In genomic region chr20:38373898-38374297, GRCh38 we compare ENCODE assay signal across 23 cellular contexts. TPM values are rescaled to one million over a fixed set of nuclear protein-coding genes. Genes with fewer than 3 reads are reported as not detected.
DNase-seq lines count a peak whose midpoint lies in the region; ATAC-seq and TF ChIP-seq lines count a peak whose summit lies in the region.
"Had no signal": no experiment of that assay in that cellular context is flagged by ENCODE, and none has a peak within 500 bp of the region (broad histone marks: within the 10 kb centered on the region; RNA-seq: fewer than 3 reads in every experiment).

No MANE protein-coding gene starts in this region.

- H3K36me3 ChIP-seq in left ventricle myocardium inferior (no peaks in the 10 kb centered on the region), neuronal stem cell (replicated peaks in 1 of 2; ENCODE audit: control insufficient read depth in 2 of 2, insufficient read depth in 2 of 2, low read length in 2 of 2) (no peaks in the 10 kb centered on the region), aorta (ENCODE audit: control insufficient read depth in 1 of 2, insufficient read depth in 2 of 2, low read length in 1 of 2) (no peaks in the 10 kb centered on the region)
- H3K36me3 ChIP-seq: BE2C; BLaER1 treated with 17β-estradiol and CSF1 and Interleukin-3, amounts not matched to agents 10 nM and 100 nM had no signal

- no peak overlapping the region for H2AFZ ChIP-seq in neuronal stem cell (ENCODE audit: low read length)

- DNase-seq in right cardiac atrium, result no peak
- no peak for DNase-seq in left ventricle myocardium inferior
- peak; percentile 67 for DNase-seq in coronary artery (ENCODE audit: low spot score)
- DNase-seq in neuronal stem cell (ENCODE audit: low spot score), result no peak
- no peak for DNase-seq in aorta
- no peak for DNase-seq in KBM-7
- no peak for DNase-seq in activated CD8-positive, alpha-beta T cell treated with anti-CD3 and anti-CD28 coated beads for 36 hours
- DNase-seq: BE2C; CD4-positive, alpha-beta T cell; CD8-positive, alpha-beta memory T cell; DMS 273 treated with DMSO at 0.1 percent for 48 hours; DMS79; EL; GDM1; H9 had no signal

- TF ChIP-seq CTCF in left ventricle myocardium inferior (IDR thresholded peaks at IDR 0.05; ENCODE audit: borderline replicate concordance), result no peak
- TF ChIP-seq CTCF in coronary artery (IDR thresholded peaks at IDR 0.05), result no peak
- no peak for TF ChIP-seq CTCF in activated CD8-positive, alpha-beta T cell treated with anti-CD3 and anti-CD28 coated beads for 36 hours (IDR thresholded peaks at IDR 0.05)

- H3K27me3 Mint-ChIP-seq in activated CD8-positive, alpha-beta T cell treated with anti-CD3 and anti-CD28 coated beads for 36 hours, result no peaks in the 10 kb centered on the region

- no peaks in the 10 kb centered on the region for H3K9me3 ChIP-seq in right cardiac atrium (ENCODE audit: control insufficient read depth, low read length)
- no peaks in the 10 kb centered on the region for H3K9me3 ChIP-seq in left ventricle myocardium inferior (replicated peaks)
- H3K9me3 ChIP-seq in neuronal stem cell (replicated peaks in 1 of 2; ENCODE audit: control insufficient read depth in 2 of 2, insufficient read depth in 1 of 2, low read depth in 1 of 2, low read length in 2 of 2), result peaks cover 0 to 2% of the 10 kb centered on the region in 2 donors
- H3K9me3 ChIP-seq in aorta (ENCODE audit: control insufficient read depth, low read length), result no peaks in the 10 kb centered on the region
- H3K9me3 ChIP-seq: BE2C had no signal

- no peak overlapping the region for H2BK12ac ChIP-seq in neuronal stem cell (ENCODE audit: low read length)

- H3K18ac ChIP-seq in neuronal stem cell (ENCODE audit: low read length), result peak overlapping the region; percentile 59

- no peak overlapping the region for H3K4me3 Mint-ChIP-seq in activated CD8-positive, alpha-beta T cell treated with anti-CD3 and anti-CD28 coated beads for 36 hours
- H3K4me3 Mint-ChIP-seq: CD14-positive monocyte; CD4-positive, alpha-beta T cell; CD8-positive, alpha-beta memory T cell; GM23338; H9 had no signal

- no peak overlapping the region for H2BK5ac ChIP-seq in neuronal stem cell (ENCODE audit: low read length)

- intact Hi-C loops in right cardiac atrium (cut with DNase I) (no loop called here), left ventricle myocardium inferior (cut with micrococcal nuclease) (no loop called here), aorta (cut with DNase I) (no loop called here)
- intact Hi-C loops in activated CD8-positive, alpha-beta T cell treated with anti-CD3 and anti-CD28 coated beads for 36 hours (cut with micrococcal nuclease), result no loop called here

- no peaks in the 10 kb centered on the region for H3K27me3 ChIP-seq in right cardiac atrium (ENCODE audit: control insufficient read depth, insufficient read depth)
- H3K27me3 ChIP-seq in left ventricle myocardium inferior (ENCODE audit: low read depth), result peaks cover 6% of the 10 kb centered on the region
- H3K27me3 ChIP-seq in neuronal stem cell (ENCODE audit: control insufficient read depth in 3 of 3, insufficient read depth in 3 of 3, low read depth in 1 of 3, low read length in 3 of 3), result peaks cover 0 to 11% (median 0%) of the 10 kb centered on the region in 3 experiments
- no peaks in the 10 kb centered on the region for H3K27me3 ChIP-seq in aorta (ENCODE audit: control insufficient read depth in 1 of 2, insufficient read depth in 2 of 2, low read length in 1 of 2)
- H3K27me3 ChIP-seq: BE2C; BLaER1 treated with 17β-estradiol and CSF1 and Interleukin-3, amounts not matched to agents 10 nM and 100 nM had no signal

- no peak overlapping the region for H3K14ac ChIP-seq in neuronal stem cell (ENCODE audit: low read length)

- H3K4me2 ChIP-seq in neuronal stem cell (ENCODE audit: insufficient read depth, low read length, poor library complexity, severe bottlenecking), result no peak overlapping the region
- H3K4me2 ChIP-seq: BLaER1 treated with 17β-estradiol and CSF1 and Interleukin-3, amounts not matched to agents 10 nM and 100 nM; GM23338 had no signal

- H4K8ac ChIP-seq in neuronal stem cell (ENCODE audit: low read depth, low read length), result no peak overlapping the region

- H3K9ac ChIP-seq in neuronal stem cell (ENCODE audit: low read depth, low read length, poor library complexity), result no peak overlapping the region
- H3K9ac ChIP-seq: BLaER1 treated with 17β-estradiol and CSF1 and Interleukin-3, amounts not matched to agents 10 nM and 100 nM had no signal

- H3K79me1 ChIP-seq in neuronal stem cell (ENCODE audit: low read depth, low read length), result no peaks in the 10 kb centered on the region

- H3K27ac Mint-ChIP-seq in activated CD8-positive, alpha-beta T cell treated with anti-CD3 and anti-CD28 coated beads for 36 hours, result no peak overlapping the region
- H3K27ac Mint-ChIP-seq: CD14-positive monocyte; CD4-positive, alpha-beta T cell; CD8-positive, alpha-beta memory T cell; GM23338; H9 had no signal

- H3K36me3 Mint-ChIP-seq in activated CD8-positive, alpha-beta T cell treated with anti-CD3 and anti-CD28 coated beads for 36 hours (ENCODE audit: low read depth), result no peaks in the 10 kb centered on the region
- H3K36me3 Mint-ChIP-seq: CD14-positive monocyte had no signal

- ATAC-seq in right cardiac atrium, result peak; percentile 12 to 55
- ATAC-seq in aorta (ENCODE audit: low FRiP score), result peak; percentile 44
- no peak for ATAC-seq in HG03135 (IDR thresholded peaks at IDR 0.05; ENCODE audit: unreplicated experiment)
- ATAC-seq in activated CD8-positive, alpha-beta T cell treated with anti-CD3 and anti-CD28 coated beads for 36 hours, result no peak
- ATAC-seq: GM12878, GM23338, HCT116 had no signal

- no peak overlapping the region for H3K4ac ChIP-seq in neuronal stem cell (ENCODE audit: low read length)

- 70% methylated on average over 5 of the region's 5 CpGs for WGBS in right cardiac atrium
- WGBS in neuronal stem cell (ENCODE audit: extremely low coverage in 2 of 2, insufficient read length in 2 of 2, insufficient replicate concordance in 1 of 2), 2 donors, result no CpG with 5 or more reads among the region's 5 CpGs
- 79 to 80% methylated on average over 5 of the region's 5 CpGs for WGBS in aorta, 2 donors

- H3K4me1 ChIP-seq in right cardiac atrium (ENCODE audit: control insufficient read depth, insufficient read depth, low read length) (peaks cover 5% of the 10 kb centered on the region), left ventricle myocardium inferior (peaks cover 4% of the 10 kb centered on the region), neuronal stem cell (ENCODE audit: control insufficient read depth in 2 of 2, insufficient read depth in 1 of 2, low read depth in 1 of 2, low read length in 2 of 2) (no peaks in the 10 kb centered on the region), aorta (ENCODE audit: control insufficient read depth in 1 of 2, insufficient read depth in 2 of 2, low read length in 2 of 2) (no peaks in the 10 kb centered on the region)
- H3K4me1 ChIP-seq: BE2C; BLaER1 treated with 17β-estradiol and CSF1 and Interleukin-3, amounts not matched to agents 10 nM and 100 nM had no signal

- H3K23ac ChIP-seq in neuronal stem cell (ENCODE audit: low read depth, low read length, poor library complexity), result no peak overlapping the region

- no peaks in the 10 kb centered on the region for H3K4me1 Mint-ChIP-seq in activated CD8-positive, alpha-beta T cell treated with anti-CD3 and anti-CD28 coated beads for 36 hours (ENCODE audit: low read depth)

- in situ Hi-C loops in KBM-7 (cut with MboI; ENCODE audit: low pct_unique_long_range_greater_than_20kb, low sequenced_read_pairs), result no loop called here

- CTCF ChIA-PET in activated CD8-positive, alpha-beta T cell treated with anti-CD3 and anti-CD28 coated beads for 36 hours (lab: Charles Lee), result no interaction called here

- H2BK15ac ChIP-seq in neuronal stem cell (ENCODE audit: low read length), result no peak overlapping the region

- H3K9me3 Mint-ChIP-seq in activated CD8-positive, alpha-beta T cell treated with anti-CD3 and anti-CD28 coated beads for 36 hours, result no peaks in the 10 kb centered on the region
- H3K9me3 Mint-ChIP-seq: CD4-positive, alpha-beta T cell; CD8-positive, alpha-beta memory T cell had no signal

- H3K4me3 ChIP-seq in right cardiac atrium (ENCODE audit: low read length) (no peak overlapping the region), left ventricle myocardium inferior (no peak overlapping the region), coronary artery (no peak overlapping the region), neuronal stem cell (ENCODE audit: low read length in 2 of 2) (no peak overlapping the region), aorta (ENCODE audit: low read length in 2 of 2) (no peak overlapping the region)
- H3K4me3 ChIP-seq: BLaER1 treated with 17β-estradiol and CSF1 and Interleukin-3, amounts not matched to agents 10 nM and 100 nM; GM12878; GM23338 had no signal

- H2BK120ac ChIP-seq in neuronal stem cell (ENCODE audit: low read depth, low read length), result no peak overlapping the region

- H3K27ac ChIP-seq in right cardiac atrium (ENCODE audit: low read length), result no peak overlapping the region
- H3K27ac ChIP-seq in left ventricle myocardium inferior (replicated peaks), result no peak overlapping the region
- H3K27ac ChIP-seq in coronary artery, result peak overlapping the region in 1 of 2 donors; percentile 43
- no peak overlapping the region for H3K27ac ChIP-seq in neuronal stem cell (replicated peaks; ENCODE audit: low read length)
- H3K27ac ChIP-seq in aorta (ENCODE audit: low read depth in 1 of 2, low read length in 2 of 2), result no peak overlapping the region
- H3K27ac ChIP-seq: 22Rv1; BLaER1 treated with 17β-estradiol and CSF1 and Interleukin-3, amounts not matched to agents 10 nM and 100 nM had no signal

- POLR2A ChIA-PET in activated CD8-positive, alpha-beta T cell treated with anti-CD3 and anti-CD28 coated beads for 36 hours (lab: Charles Lee), result no interaction called here

- no peak overlapping the region for H4K91ac ChIP-seq in neuronal stem cell (ENCODE audit: low read depth, low read length, poor library complexity)

- H2AK5ac ChIP-seq in neuronal stem cell (ENCODE audit: low read depth, low read length), result no peak overlapping the region

RNA-seq across cellular contexts. Expression of gene LBP, which starts 27.6 kb away (rescaled TPM):
- total RNA-seq in right cardiac atrium (1 to 10 TPM in 3 of 4 donors, under 1 TPM in 1; 0.42 to 6.3 (median 2.1) TPM), left ventricle myocardium inferior (0.19 TPM), aorta (1 to 10 TPM; 2.7 to 7.8 TPM)
- polyA plus RNA-seq in right cardiac atrium (0.84 TPM), aorta (under 1 TPM; 0.20 to 0.25 TPM)
- 0.04 TPM for polyA plus RNA-seq in neuronal stem cell (2013, experiment 1 of 2)
- 0.03 TPM for polyA plus RNA-seq in neuronal stem cell (2013, experiment 2 of 2)
- total RNA-seq in activated CD8-positive, alpha-beta T cell treated with anti-CD3 and anti-CD28 coated beads for 36 hours, result not detected
- total RNA-seq: CD4-positive, alpha-beta T cell; CD8-positive, alpha-beta memory T cell had no signal
- polyA plus RNA-seq: AG04450; CD14-positive monocyte; CD8-positive, alpha-beta memory T cell had no signal

Comparison
In these comparisons a context has a peak if more than half of its experiments do, and no peak if none do; other contexts are left out.
1. ATAC-seq: peak in right cardiac atrium (2 of 2) and aorta (single experiment); none in HG03135 (single experiment) and activated CD8-positive, alpha-beta T cell treated with anti-CD3 and anti-CD28 coated beads for 36 hours (single experiment).